In genomic region chr12:88242161-88242925, GRCh38 we compare ENCODE assay signal across 9 cellular contexts.
DNase-seq lines count a peak whose midpoint lies in the region; ATAC-seq and TF ChIP-seq lines count a peak whose summit lies in the region.
"Had no signal": no experiment of that assay in that cellular context is flagged by ENCODE, and none has a peak within 500 bp of the region (broad histone marks: within the 10 kb centered on the region; RNA-seq: fewer than 3 reads in every experiment).

No MANE protein-coding gene starts in this region.

- no peaks in the 10 kb centered on the region for H3K9me2 ChIP-seq in PC-9 (ENCODE audit: insufficient read depth)

- TF ChIP-seq POLR2A in upper lobe of left lung (IDR thresholded peaks at IDR 0.05): no peak

- H3K4me3 ChIP-seq in PC-9 (no peak overlapping the region), fibroblast of mammary gland (ENCODE audit: control insufficient read depth, low read depth, low read length) (no peak overlapping the region), upper lobe of left lung (no peak overlapping the region)
- H3K4me3 ChIP-seq: tibial nerve had no signal

- no peaks in the 10 kb centered on the region for H3K79me2 ChIP-seq in PC-9 (ENCODE audit: low read depth)

- POLR2A ChIA-PET in PC-9 (lab: Charles Lee; ENCODE audit: unreplicated experiment): no interaction called here

- BruUV-seq in PC-9 (replicated peaks; lab: Mats Ljungman, UMichigan): no TSS peak

- H3K27me3 ChIP-seq in PC-9 (ENCODE audit: insufficient read depth, low read depth) (no peaks in the 10 kb centered on the region), upper lobe of left lung (no peaks in the 10 kb centered on the region)
- H3K27me3 ChIP-seq: tibial nerve had no signal

- H3K27me3 Mint-ChIP-seq in progenitor cell of endocrine pancreas: peaks cover 2% of the 10 kb centered on the region

- H3K9me3 Mint-ChIP-seq in progenitor cell of endocrine pancreas (ENCODE audit: low read depth): peaks cover 7% of the 10 kb centered on the region

- H3K4me3 Mint-ChIP-seq in progenitor cell of endocrine pancreas (ENCODE audit: low read depth): no peak overlapping the region

- H3K4me2 ChIP-seq in PC-9: 0 out of 2 replicates have a peak overlapping the region, but pooled peaks have one; percentile 2

- H3K27ac Mint-ChIP-seq in progenitor cell of endocrine pancreas: no peak overlapping the region

- H3K36me3 Mint-ChIP-seq in progenitor cell of endocrine pancreas (ENCODE audit: insufficient read depth): peaks cover 3% of the 10 kb centered on the region

- H3F3A ChIP-seq in PC-9 (ENCODE audit: insufficient read depth, low read depth): no peaks in the 10 kb centered on the region

- H3K27ac ChIP-seq in PC-9 (peak overlapping the region; percentile 18), upper lobe of left lung (peak overlapping the region in 3 of 4 donors; percentile 1 to 16 (median 7))

- DNase-seq in Right ventricle myocardium inferior (ENCODE audit: missing footprints): no peak
- no peak for DNase-seq in Right ventricle myocardium superior
- DNase-seq in PC-9: peak; percentile 12 to 66
- peak; percentile 100 for DNase-seq in fibroblast of mammary gland (ENCODE audit: low read depth)
- DNase-seq in upper lobe of left lung: no peak
- DNase-seq in OCI-M2 (lab: John Stamatoyannopoulos, UW; ENCODE audit: unreplicated experiment): no peak
- no peak for DNase-seq in progenitor cell of endocrine pancreas (ENCODE audit: low spot score, unreplicated experiment)
- no peak for DNase-seq in amygdala (lab: John Stamatoyannopoulos, UW)

- intact Hi-C loops in Right ventricle myocardium inferior (cut with DNase I): no loop called here
- intact Hi-C loops in Right ventricle myocardium superior (cut with DNase I): no loop called here
- intact Hi-C loops in PC-9 (cut with micrococcal nuclease; ENCODE audit: unreplicated experiment): no loop called here

- CTCF ChIA-PET in PC-9 (lab: Charles Lee): interaction anchor here (0.5 kb wide), 1 partner anchor 325 kb away, joined by 6 read pairs; no protein-coding TSS in a partner anchor

- H3K9me3 ChIP-seq in PC-9 (ENCODE audit: insufficient read depth, low read depth): 0 out of 2 replicates have a peak, but pooled peaks cover 5% of the 10 kb centered on the region
- no peaks in the 10 kb centered on the region for H3K9me3 ChIP-seq in upper lobe of left lung

- H4K20me1 ChIP-seq in PC-9 (ENCODE audit: insufficient read depth): no peaks in the 10 kb centered on the region

- H3K4me1 Mint-ChIP-seq in progenitor cell of endocrine pancreas (ENCODE audit: low read depth): no peaks in the 10 kb centered on the region

- no peak for TF ChIP-seq EP300 in upper lobe of left lung (IDR thresholded peaks at IDR 0.05)

- peak; percentile 50 for ATAC-seq in Right ventricle myocardium inferior
- ATAC-seq in Right ventricle myocardium superior (ENCODE audit: poor library complexity): no peak
- ATAC-seq in upper lobe of left lung (ENCODE audit: low FRiP score in 2 of 2): peak in 1 of 2 donors; percentile 90

- no peaks in the 10 kb centered on the region for H3K36me3 ChIP-seq in PC-9 (ENCODE audit: low read depth)
- no peaks in the 10 kb centered on the region for H3K36me3 ChIP-seq in upper lobe of left lung
- H3K36me3 ChIP-seq: tibial nerve had no signal

- no peak for TF ChIP-seq CTCF in PC-9 (conservative IDR thresholded peaks at IDR 0.05)
- TF ChIP-seq CTCF in fibroblast of mammary gland (conservative IDR thresholded peaks at IDR 0.05; ENCODE audit: control insufficient read depth, insufficient read depth, low read depth, low read length): no peak
- no peak for TF ChIP-seq CTCF in upper lobe of left lung (IDR thresholded peaks at IDR 0.05)
- TF ChIP-seq CTCF in progenitor cell of endocrine pancreas (IDR thresholded peaks at IDR 0.05; ENCODE audit: unreplicated experiment): no peak

- no peak overlapping the region for H2AFZ ChIP-seq in PC-9

- H3K4me1 ChIP-seq in PC-9 (replicated peaks; ENCODE audit: insufficient read depth): peaks cover 10% of the 10 kb centered on the region
- H3K4me1 ChIP-seq in upper lobe of left lung: no peaks in the 10 kb centered on the region

- WGBS in upper lobe of left lung, 2 donors: 54 to 55% methylated on average over 2 of the region's 2 CpGs

Comparison
In these comparisons a context has a peak if more than half of its experiments do, and no peak if none do; other contexts are left out.
1. DNase-seq: peak in PC-9 (2 of 2) and fibroblast of mammary gland (single experiment); none in Right ventricle myocardium inferior (single experiment), Right ventricle myocardium superior (single experiment), upper lobe of left lung (0 of 2), OCI-M2 (single experiment), progenitor cell of endocrine pancreas (single experiment) and amygdala (0 of 56).